8 cellular contexts compared by ENCODE assay signal in genomic region chr4:54683616-54684346, GRCh38. TPM values are rescaled to one million over a fixed set of nuclear protein-coding genes. Genes with fewer than 3 reads are reported as not detected.
A peak's percentile ranks its signal among the peaks of the same experiment; 100 is the strongest.
DNase-seq lines count a peak whose midpoint lies in the region; ATAC-seq, FAIRE-seq and TF ChIP-seq lines count a peak whose summit lies in the region.

No MANE protein-coding gene starts in this region.

- ATAC-seq in HG03378 (IDR thresholded peaks at IDR 0.05; ENCODE audit: unreplicated experiment) (peak; percentile 67), T-helper 17 cell (peak; percentile 70), HG02571 (IDR thresholded peaks at IDR 0.05; ENCODE audit: unreplicated experiment) (no peak)

- peak; percentile 28 for DNase-seq in GM13977 (ENCODE audit: low spot score)
- peak in 1 of 3 donors; percentile 44 for DNase-seq in T-helper 17 cell
- DNase-seq in brain microvascular endothelial cell = no peak
- no peak for DNase-seq in neuronal stem cell (ENCODE audit: low spot score)
- no peak for DNase-seq in HuH-7 (ENCODE audit: low spot score)
- no peak for DNase-seq in frontal cortex (ENCODE audit: low spot score in 2 of 2)

- H3K4me3 ChIP-seq in brain microvascular endothelial cell (ENCODE audit: low read depth, low read length) (no peak overlapping the region), neuronal stem cell (ENCODE audit: low read length in 2 of 2) (no peak overlapping the region)

- H3K79me1 ChIP-seq in neuronal stem cell (ENCODE audit: low read depth, low read length) = peaks cover under 1% of the 10 kb centered on the region

- H3K14ac ChIP-seq in neuronal stem cell (ENCODE audit: low read length) = no peak overlapping the region

- H3K27ac Mint-ChIP-seq in T-helper 17 cell = peak overlapping the region; percentile 65

- in situ Hi-C loops in GM13977 (cut with MboI; ENCODE audit: low pct_unique_long_range_greater_than_20kb, low sequenced_read_pairs, unreplicated experiment) (loop anchor here (25.0 kb wide), 1 partner anchor 279 kb away; no protein-coding TSS in a partner anchor), brain microvascular endothelial cell (cut with HindIII; ENCODE audit: low pct_ligation_motif_present, low sequenced_read_pairs) (no loop called here)

- no peaks in the 10 kb centered on the region for H3K27me3 ChIP-seq in brain microvascular endothelial cell (replicated peaks)
- H3K27me3 ChIP-seq in neuronal stem cell (ENCODE audit: control insufficient read depth in 3 of 3, insufficient read depth in 3 of 3, low read depth in 1 of 3, low read length in 3 of 3) = no peaks in the 10 kb centered on the region

- peaks cover 9 to 12% of the 10 kb centered on the region in 2 donors for H3K4me1 ChIP-seq in neuronal stem cell (ENCODE audit: control insufficient read depth in 2 of 2, insufficient read depth in 1 of 2, low read depth in 1 of 2, low read length in 2 of 2)

- peaks cover 7% of the 10 kb centered on the region for H3K27me3 Mint-ChIP-seq in T-helper 17 cell

- no peak overlapping the region for H3K27ac ChIP-seq in brain microvascular endothelial cell
- no peak overlapping the region for H3K27ac ChIP-seq in neuronal stem cell (replicated peaks; ENCODE audit: low read length)

- peaks cover 26% of the 10 kb centered on the region for H3K4me1 Mint-ChIP-seq in T-helper 17 cell

- no peak overlapping the region for H2AFZ ChIP-seq in neuronal stem cell (ENCODE audit: low read length)

- H3K4ac ChIP-seq in neuronal stem cell (ENCODE audit: low read length) = no peak overlapping the region

- no peak overlapping the region for H3K18ac ChIP-seq in neuronal stem cell (ENCODE audit: low read length)

- H3K23ac ChIP-seq in neuronal stem cell (ENCODE audit: low read depth, low read length, poor library complexity) = no peak overlapping the region

- H3K4me3 Mint-ChIP-seq in T-helper 17 cell = peak overlapping the region; percentile 91

- no peak overlapping the region for H2BK5ac ChIP-seq in neuronal stem cell (ENCODE audit: low read length)

- peak overlapping the region; percentile 17 for H2AK5ac ChIP-seq in neuronal stem cell (ENCODE audit: low read depth, low read length)

- H3K9me3 ChIP-seq in T-helper 17 cell (ENCODE audit: control insufficient read depth, low read length, poor library complexity, severe bottlenecking) (no peaks in the 10 kb centered on the region), neuronal stem cell (replicated peaks in 1 of 2; ENCODE audit: control insufficient read depth in 2 of 2, insufficient read depth in 1 of 2, low read depth in 1 of 2, low read length in 2 of 2) (no peaks in the 10 kb centered on the region)

- no peak overlapping the region for H3K4me2 ChIP-seq in neuronal stem cell (ENCODE audit: insufficient read depth, low read length, poor library complexity, severe bottlenecking)

- WGBS in neuronal stem cell (ENCODE audit: extremely low coverage in 2 of 2, insufficient read length in 2 of 2, insufficient replicate concordance in 1 of 2), 2 donors = no CpG with 5 or more reads among the region's 8 CpGs

- no peak overlapping the region for H4K91ac ChIP-seq in neuronal stem cell (ENCODE audit: low read depth, low read length, poor library complexity)

- H2BK12ac ChIP-seq in neuronal stem cell (ENCODE audit: low read length) = no peak overlapping the region

- no peak overlapping the region for H4K8ac ChIP-seq in neuronal stem cell (ENCODE audit: low read depth, low read length)

- peaks cover 5% of the 10 kb centered on the region for H3K36me3 Mint-ChIP-seq in T-helper 17 cell (ENCODE audit: low read depth)

- H2BK15ac ChIP-seq in neuronal stem cell (ENCODE audit: low read length) = no peak overlapping the region

- H3K36me3 ChIP-seq in brain microvascular endothelial cell (replicated peaks) (no peaks in the 10 kb centered on the region), neuronal stem cell (replicated peaks in 1 of 2; ENCODE audit: control insufficient read depth in 2 of 2, insufficient read depth in 2 of 2, low read length in 2 of 2) (no peaks in the 10 kb centered on the region)

- no peak for FAIRE-seq in frontal cortex (lab: Jason Lieb, UNC)

- no peak overlapping the region for H2BK120ac ChIP-seq in neuronal stem cell (ENCODE audit: low read depth, low read length)

- TF ChIP-seq CTCF in GM13977 (IDR thresholded peaks at IDR 0.05; ENCODE audit: extremely low read depth, insufficient read depth, missing control alignments) = peak; percentile 55
- TF ChIP-seq CTCF in brain microvascular endothelial cell (IDR thresholded peaks at IDR 0.05; ENCODE audit: low read depth, low read length, missing control alignments) = peak; percentile 69

- H3K9ac ChIP-seq in neuronal stem cell (ENCODE audit: low read depth, low read length, poor library complexity) = no peak overlapping the region

RNA-seq across cellular contexts. Expression of gene KIT, which starts 26.0 kb away (rescaled TPM):
- total RNA-seq in T-helper 17 cell (1 to 10 TPM; 1.1 to 6.0 TPM), frontal cortex (57.9 TPM)
- polyA plus RNA-seq in neuronal stem cell (2013, experiment 1 of 2) = 8.3 TPM
- polyA plus RNA-seq in neuronal stem cell (2013, experiment 2 of 2) = 8.3 TPM
